8 cellular contexts compared by ENCODE assay signal in genomic region chr4:71009796-71010588, GRCh38. TPM values are rescaled to one million over a fixed set of nuclear protein-coding genes. Genes with fewer than 3 reads are reported as not detected.
DNase-seq lines count a peak whose midpoint lies in the region; ATAC-seq and TF ChIP-seq lines count a peak whose summit lies in the region.

No MANE protein-coding gene starts in this region.

- H3K36me3 ChIP-seq in GM06990 (ENCODE audit: control insufficient read depth, insufficient read depth, low read length) (no peaks in the 10 kb centered on the region), liver (ENCODE audit: control insufficient read depth in 4 of 4, insufficient read depth in 3 of 4, low read depth in 1 of 4, low read length in 3 of 4) (no peaks in the 10 kb centered on the region)

- under 1% methylated on average over 3 of the region's 3 CpGs for WGBS in liver

- no peaks in the 10 kb centered on the region for H3K4me1 ChIP-seq in liver (ENCODE audit: control insufficient read depth in 4 of 4, insufficient read depth in 4 of 4, low read length in 3 of 4)

- in situ Hi-C loops in ACHN (cut with HindIII; ENCODE audit: low pct_ligation_motif_present, low pct_unique_long_range_greater_than_20kb, low sequenced_read_pairs): no loop called here

- no peaks in the 10 kb centered on the region for H3K9me3 ChIP-seq in liver (ENCODE audit: control insufficient read depth in 4 of 4, low read length in 3 of 4)

- no peak overlapping the region for H3K27ac ChIP-seq in liver (ENCODE audit: low read depth in 1 of 2, low read length in 2 of 2)

- TF ChIP-seq RAD21 in liver (IDR thresholded peaks at IDR 0.05): peak; percentile 80

- ATAC-seq in HG02852 (IDR thresholded peaks at IDR 0.05; ENCODE audit: unreplicated experiment) (peak; percentile 42), HG02623 (IDR thresholded peaks at IDR 0.05; ENCODE audit: unreplicated experiment) (no peak), GM21825 (IDR thresholded peaks at IDR 0.05; ENCODE audit: unreplicated experiment) (no peak)

- H3K9ac ChIP-seq in liver (ENCODE audit: low read depth in 1 of 2, low read length in 2 of 2): peak overlapping the region in 1 of 2 donors; percentile 39

- H3K4me3 ChIP-seq in GM06990 (replicated peaks; ENCODE audit: low read depth, low read length): no peak overlapping the region
- H3K4me3 ChIP-seq in liver (ENCODE audit: low read depth in 1 of 3, low read length in 3 of 3): no peak overlapping the region

- peak; percentile 35 for DNase-seq in ACHN
- DNase-seq in GM06990 (ENCODE audit: extremely low read depth, insufficient read length): no peak
- peak; percentile 19 for DNase-seq in NCI-H774 (lab: John Stamatoyannopoulos, UW)
- DNase-seq in central memory CD4-positive, alpha-beta T cell: peak; percentile 41

- H3K27me3 ChIP-seq in GM06990 (replicated peaks; ENCODE audit: control insufficient read depth, insufficient read depth, low read length): no peaks in the 10 kb centered on the region
- H3K27me3 ChIP-seq in liver (ENCODE audit: control insufficient read depth in 4 of 4, insufficient read depth in 4 of 4, low read length in 3 of 4): no peaks in the 10 kb centered on the region

- TF ChIP-seq CTCF in GM06990 (IDR thresholded peaks at IDR 0.05; ENCODE audit: insufficient read depth, low read length, poor library complexity, severe bottlenecking) (peak; percentile 63), liver (IDR thresholded peaks at IDR 0.05; ENCODE audit: low read depth, low read length, missing input control) (peak; percentile 56)

TF ChIP-seq in liver, 16 proteins besides CTCF, POLR2A, EP300 and RAD21:
- no peak for TF ChIP-seq EGR1 (IDR thresholded peaks at IDR 0.05; ENCODE audit: low read depth in 2 of 2)
- no peak for TF ChIP-seq FOXA1 (IDR thresholded peaks at IDR 0.05)
- TF ChIP-seq JUND (IDR thresholded peaks at IDR 0.05): no peak
TF ChIP-seq in liver: peak in this region for 0.

RNA-seq across cellular contexts. Expression of gene DCK, which starts 16.5 kb away (rescaled TPM):
- total RNA-seq in liver: 10 to 100 TPM in 1 of 2 donors, 1 to 10 TPM in 1; 3.3 to 55.9 TPM
- 1 to 10 TPM; 2.8 to 4.0 TPM for polyA plus RNA-seq in liver
